Comparison of ENCODE assay signal across 11 cellular contexts in the genomic region with DNA sequence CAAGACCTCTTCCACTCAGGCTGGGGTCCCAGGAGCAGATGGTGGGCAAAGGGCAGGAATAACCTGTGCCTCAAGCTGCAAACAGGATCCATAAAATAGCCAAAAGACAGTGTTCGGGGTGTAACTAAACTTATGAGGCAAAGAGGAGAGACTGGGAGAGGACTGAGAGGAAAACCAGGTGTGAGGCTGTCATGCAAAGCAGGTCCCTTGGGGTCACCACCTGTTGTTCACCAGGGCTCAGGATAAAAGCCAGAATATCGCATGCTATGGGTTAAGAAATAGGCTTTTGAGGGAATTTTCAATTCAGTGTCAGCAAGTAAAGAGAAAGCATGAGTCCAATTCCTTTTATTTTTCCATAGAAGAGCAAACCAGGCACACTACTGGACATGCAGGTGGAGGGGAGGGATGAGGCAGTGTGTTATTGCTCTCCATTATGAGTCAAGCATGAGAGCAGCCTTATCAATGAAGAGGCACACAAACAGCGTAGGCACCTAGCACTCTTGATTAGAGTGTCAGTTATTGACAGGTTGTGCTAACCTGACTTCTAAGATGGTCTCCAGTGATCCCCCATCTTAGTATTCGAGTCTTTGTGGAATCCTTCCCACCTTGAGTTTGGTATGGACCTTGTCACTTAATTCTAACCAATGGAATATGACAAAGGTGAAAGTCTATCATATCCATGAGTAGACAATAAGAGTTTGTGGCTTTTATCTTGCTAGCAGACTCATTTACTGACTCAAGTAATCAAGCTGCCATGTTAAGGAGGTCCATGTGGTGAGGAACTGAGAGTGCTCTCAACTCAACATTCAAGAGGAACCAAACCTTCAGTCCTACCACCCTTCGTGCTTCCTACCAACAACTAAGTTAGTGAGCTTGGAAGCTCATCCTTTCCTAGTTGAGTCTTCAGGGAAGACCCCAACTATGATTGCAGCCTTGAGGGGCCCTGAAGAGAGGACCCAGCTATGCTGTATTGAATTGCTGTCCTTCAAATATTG. TPM values are rescaled to one million over a fixed set of nuclear protein-coding genes. Genes with fewer than 3 reads are reported as not detected.
DNase-seq lines count a peak whose midpoint lies in the region; ATAC-seq and TF ChIP-seq lines count a peak whose summit lies in the region.
"Had no signal": no experiment of that assay in that cellular context is flagged by ENCODE, and none has a peak within 500 bp of the region (broad histone marks: within the 10 kb centered on the region; RNA-seq: fewer than 3 reads in every experiment).

No MANE protein-coding gene starts in this region.

- H3K4me1 Mint-ChIP-seq in CD4-positive, alpha-beta memory T cell: peaks cover 37 to 70% (median 50%) of the 10 kb centered on the region in 4 donors

- H3K4me3 ChIP-seq in CD4-positive, alpha-beta memory T cell (ENCODE audit: low read length in 2 of 2): peak overlapping the region; percentile 1 to 26
- H3K4me3 ChIP-seq in left lung: no peak overlapping the region
- H3K4me3 ChIP-seq: suprapubic skin had no signal

- DNase-seq in CD4-positive, alpha-beta memory T cell: no peak
- DNase-seq in RPMI8226: peak; percentile 54
- DNase-seq in left lung: no peak
- DNase-seq in NCI-H1694 (lab: John Stamatoyannopoulos, UW): no peak
- no peak for DNase-seq in GM20000 (ENCODE audit: low spot score)
- DNase-seq in H4 (ENCODE audit: low spot score): no peak
- DNase-seq in GOT3 (lab: John Stamatoyannopoulos, UW): no peak
- DNase-seq: amniotic stem cell, NCI-H187 treated with DMSO at 0.1 percent for 48 hours had no signal

- TF ChIP-seq CTCF in left lung (IDR thresholded peaks at IDR 0.05): no peak
- TF ChIP-seq CTCF in GM20000 (IDR thresholded peaks at IDR 0.05; ENCODE audit: extremely low read depth, missing control alignments): no peak

- H3K36me3 Mint-ChIP-seq in CD4-positive, alpha-beta memory T cell: peaks cover 0 to 2% of the 10 kb centered on the region in 2 donors

- H3K9me3 ChIP-seq in CD4-positive, alpha-beta memory T cell (ENCODE audit: control insufficient read depth in 1 of 2, low read length in 2 of 2): no peaks in the 10 kb centered on the region
- no peaks in the 10 kb centered on the region for H3K9me3 ChIP-seq in left lung
- H3K9me3 ChIP-seq: suprapubic skin had no signal

- peaks cover 69% of the 10 kb centered on the region for H3K4me1 ChIP-seq in CD4-positive, alpha-beta memory T cell (ENCODE audit: insufficient read depth, low read length)
- peaks cover 0 to 46% of the 10 kb centered on the region in 2 donors for H3K4me1 ChIP-seq in left lung
- H3K4me1 ChIP-seq: suprapubic skin had no signal

- peak overlapping the region; percentile 79 to 96 (median 90) for H3K27ac Mint-ChIP-seq in CD4-positive, alpha-beta memory T cell

- H3K27ac ChIP-seq in CD4-positive, alpha-beta memory T cell (ENCODE audit: low read depth, low read length): peak overlapping the region; percentile 32
- H3K27ac ChIP-seq in left lung: peak overlapping the region in 1 of 2 donors; percentile 92
- H3K27ac ChIP-seq: suprapubic skin had no signal

- H3K4me3 Mint-ChIP-seq in CD4-positive, alpha-beta memory T cell: peak overlapping the region in 7 of 8 donors; percentile 66 to 86 (median 81)

- no peaks in the 10 kb centered on the region for H3K27me3 Mint-ChIP-seq in CD4-positive, alpha-beta memory T cell

- ATAC-seq in GM19397 (IDR thresholded peaks at IDR 0.05; ENCODE audit: unreplicated experiment) (peak; percentile 41), left lung (peak; percentile 30)

- CTCF ChIA-PET in CD4-positive, alpha-beta memory T cell (lab: Charles Lee; ENCODE audit: partially characterized antibody): interaction anchor here (1.3 to 5.1 kb wide), 6 partner anchors 15 to 34 kb away, joined by 3 to 54 read pairs (median 8); no protein-coding TSS in a partner anchor

- intact Hi-C loops in CD4-positive, alpha-beta memory T cell (cut with micrococcal nuclease): loop anchor here (2.0 kb wide), 1 partner anchor 25 kb away; no protein-coding TSS in a partner anchor
- intact Hi-C loops in left lung (cut with DNase I): no loop called here

- POLR2A ChIA-PET in CD4-positive, alpha-beta memory T cell (lab: Charles Lee; ENCODE audit: partially characterized antibody): interaction anchor here (0.8 to 21.2 kb wide), 13 partner anchors 8 to 233 kb away, joined by 3 to 743 read pairs (median 10); partner anchors contain the start of genes GNL1, HLA-E and PRR3

- H3K27me3 ChIP-seq in CD4-positive, alpha-beta memory T cell (ENCODE audit: insufficient read depth, low read length): no peaks in the 10 kb centered on the region
- no peaks in the 10 kb centered on the region for H3K27me3 ChIP-seq in left lung
- H3K27me3 ChIP-seq: suprapubic skin had no signal

- H3K36me3 ChIP-seq in CD4-positive, alpha-beta memory T cell (ENCODE audit: insufficient read depth, low read length): no peaks in the 10 kb centered on the region
- no peaks in the 10 kb centered on the region for H3K36me3 ChIP-seq in left lung
- H3K36me3 ChIP-seq: suprapubic skin had no signal

- H3K9me3 Mint-ChIP-seq in CD4-positive, alpha-beta memory T cell: no peaks in the 10 kb centered on the region

RNA-seq across cellular contexts. Expression of gene HLA-E, which starts 18.8 kb away (rescaled TPM):
- 1,000 to 10,000 TPM; 1,097 to 1,122 TPM for total RNA-seq in CD4-positive, alpha-beta memory T cell
- 1,000 to 10,000 TPM; 2,441 to 3,541 TPM for polyA plus RNA-seq in CD4-positive, alpha-beta memory T cell
- total RNA-seq in left lung: 100 to 1,000 TPM; 440 to 636 TPM
- 82.8 and 95.1 TPM in 2 replicates for total RNA-seq in H4 (2014; rRNA removed; shearing (Covaris generic))

RNA-seq across cellular contexts. Expression of gene GNL1, which starts 48.1 kb away (rescaled TPM):
- 10 to 100 TPM; 83.4 to 83.9 TPM for total RNA-seq in CD4-positive, alpha-beta memory T cell
- polyA plus RNA-seq in CD4-positive, alpha-beta memory T cell: 10 to 100 TPM; 37.4 to 51.5 TPM
- 10 to 100 TPM; 52.5 to 61.0 TPM for total RNA-seq in left lung
- 42.1 and 56.7 TPM in 2 replicates for total RNA-seq in H4 (2014; rRNA removed; shearing (Covaris generic))

RNA-seq across cellular contexts. Expression of gene PRR3, which starts 48.9 kb away (rescaled TPM):
- 10 to 100 TPM; 26.4 to 29.1 TPM for total RNA-seq in CD4-positive, alpha-beta memory T cell
- 1 to 10 TPM; 4.3 to 8.5 TPM for polyA plus RNA-seq in CD4-positive, alpha-beta memory T cell
- total RNA-seq in left lung: 10 to 100 TPM in 1 of 2 donors, 1 to 10 TPM in 1; 5.7 to 10.1 TPM
- total RNA-seq in H4 (2014; rRNA removed; shearing (Covaris generic)): 17.9 and 25.4 TPM in 2 replicates

Comparison
In these comparisons a context has a peak if more than half of its experiments do, and no peak if none do; other contexts are left out.
1. H3K4me3 ChIP-seq: peak in CD4-positive, alpha-beta memory T cell (2 of 2); none in left lung (0 of 2).